Comparison of ENCODE assay signal across 8 cellular contexts in genomic region chr5:40755093-40755406, GRCh38. TPM values are rescaled to one million over a fixed set of nuclear protein-coding genes. Genes with fewer than 3 reads are reported as not detected.
DNase-seq lines count a peak whose midpoint lies in the region; ATAC-seq and TF ChIP-seq lines count a peak whose summit lies in the region.

No MANE protein-coding gene starts in this region.

- intact Hi-C loops in gastrocnemius medialis (cut with DNase I; ENCODE audit: low total_unique reads), result loop anchor here (1.0 to 5.0 kb wide), 5 partner anchors 43 to 1149 kb away; partner anchors contain the start of genes PRKAA1, PTGER4, RIMOC1 and RPL37

- H3K4me3 ChIP-seq in astrocyte of the cerebellum (ENCODE audit: low read depth, low read length) (peak overlapping the region; percentile 72), gastrocnemius medialis (peak overlapping the region; percentile 82 to 98 (median 85))

- H3K4me3 Mint-ChIP-seq in T-helper 17 cell, result no peak overlapping the region

- peaks cover 16% of the 10 kb centered on the region for H3K4me1 Mint-ChIP-seq in T-helper 17 cell

- TF ChIP-seq POLR2A in gastrocnemius medialis (IDR thresholded peaks at IDR 0.05), result peak; percentile 10 to 16

- no peaks in the 10 kb centered on the region for H3K36me3 ChIP-seq in gastrocnemius medialis

- H3K27me3 ChIP-seq in gastrocnemius medialis, result no peaks in the 10 kb centered on the region

- H3K27ac ChIP-seq in gastrocnemius medialis, result peak overlapping the region; percentile 91 to 95 (median 92)

- H3K27ac Mint-ChIP-seq in T-helper 17 cell, result no peak overlapping the region

- in situ Hi-C loops in astrocyte of the cerebellum (cut with HindIII; ENCODE audit: low sequenced_read_pairs) (no loop called here), gastrocnemius medialis (cut with MboI; ENCODE audit: low sequenced_read_pairs in 4 of 4) (loop anchor here in 1 of 4 donors (10.0 kb wide), 1 partner anchor 130 kb away; no protein-coding TSS in a partner anchor)

- H3K9me3 ChIP-seq in T-helper 17 cell (ENCODE audit: control insufficient read depth, low read length, poor library complexity, severe bottlenecking) (no peaks in the 10 kb centered on the region), gastrocnemius medialis (no peaks in the 10 kb centered on the region)

- peak; percentile 85 for TF ChIP-seq CTCF in astrocyte of the cerebellum (IDR thresholded peaks at IDR 0.05; ENCODE audit: low read depth, low read length, missing control alignments)
- TF ChIP-seq CTCF in gastrocnemius medialis (IDR thresholded peaks at IDR 0.05 in 4 of 5, conservative IDR thresholded peaks at IDR 0.05 in 1 of 5), result peak in 4 of 5 experiments; percentile 40 to 79 (median 65)

- no peaks in the 10 kb centered on the region for H3K27me3 Mint-ChIP-seq in T-helper 17 cell

- H3K4me1 ChIP-seq in gastrocnemius medialis, result peaks cover 10% of the 10 kb centered on the region in 2 donors

- peak; percentile 42 for DNase-seq in NCI-H1436 (lab: John Stamatoyannopoulos, UW)
- DNase-seq in NCI-H1436 treated with DMSO at 0.1 percent for 48 hours (lab: John Stamatoyannopoulos, UW), result no peak
- DNase-seq in NCI-H146 treated with DMSO at 0.1 percent for 48 hours (lab: John Stamatoyannopoulos, UW; ENCODE audit: unreplicated experiment), result peak; percentile 51
- DNase-seq in T-helper 17 cell, result peak; percentile 34 to 43 (median 42)
- DNase-seq in astrocyte of the cerebellum (ENCODE audit: low read depth), result peak; percentile 69
- DNase-seq in iPS DF 4.7 (ENCODE audit: extremely low read depth, low spot score), result peak; percentile 41
- peak; percentile 48 to 61 for DNase-seq in gastrocnemius medialis

- ATAC-seq in HG02884 (IDR thresholded peaks at IDR 0.05; ENCODE audit: unreplicated experiment) (peak; percentile 80), T-helper 17 cell (peak; percentile 76), gastrocnemius medialis (peak; percentile 91 to 94)

- peaks cover 2% of the 10 kb centered on the region for H3K36me3 Mint-ChIP-seq in T-helper 17 cell (ENCODE audit: low read depth)

RNA-seq across cellular contexts. Expression of gene TTC33, which starts 0.7 kb away (rescaled TPM):
- total RNA-seq in T-helper 17 cell, result 10 to 100 TPM in 1 of 2 donors, 1 to 10 TPM in 1; 7.3 to 11.9 TPM
- 10 to 100 TPM; 20.2 to 49.0 (median 32.6) TPM for total RNA-seq in gastrocnemius medialis

RNA-seq across cellular contexts. Expression of gene PRKAA1, which starts 43.1 kb away (rescaled TPM):
- total RNA-seq in T-helper 17 cell (100 to 1,000 TPM; 118 to 123 TPM), gastrocnemius medialis (10 to 100 TPM; 26.8 to 51.9 (median 36.9) TPM)
